Comparison of ENCODE assay signal across 8 cellular contexts in the genomic region with DNA sequence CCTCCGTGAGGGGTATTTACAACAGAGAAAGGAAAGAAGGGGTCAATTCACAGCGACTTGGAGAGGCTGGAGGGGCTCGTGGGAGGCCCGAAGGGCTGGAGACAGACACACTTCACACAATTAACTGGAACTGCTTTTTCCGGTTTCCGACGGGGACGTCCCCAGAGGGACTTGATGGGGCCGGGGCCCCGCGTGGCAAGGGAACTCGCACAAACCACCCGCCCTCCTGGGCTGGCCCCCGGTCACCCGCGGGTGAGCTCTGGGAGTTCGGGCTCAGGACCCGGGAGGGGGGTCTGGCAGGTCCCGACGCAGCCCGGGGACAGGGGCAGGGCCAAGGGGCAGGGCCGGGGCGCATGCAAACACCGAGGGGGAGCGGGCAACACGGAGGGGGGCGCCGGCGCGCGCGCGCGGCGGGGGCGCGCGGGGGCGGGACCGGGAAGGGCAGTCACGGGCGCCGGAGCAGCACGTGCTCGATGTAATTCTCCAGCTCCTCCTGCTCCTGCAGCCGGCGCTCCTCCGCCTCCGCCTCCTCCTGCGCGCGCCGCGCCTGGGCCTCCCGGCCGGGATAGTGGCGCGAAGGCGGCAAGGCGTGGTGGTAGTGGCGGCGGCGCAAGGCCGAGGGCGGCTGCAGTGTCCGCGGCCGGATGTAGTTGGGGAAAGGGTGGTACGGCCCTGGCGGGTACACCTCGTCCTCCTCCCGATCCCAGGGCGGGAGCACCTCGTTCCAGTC. TPM values are rescaled to one million over a fixed set of nuclear protein-coding genes. Genes with fewer than 3 reads are reported as not detected.
A peak's percentile ranks its signal among the peaks of the same experiment; 100 is the strongest.
DNase-seq lines count a peak whose midpoint lies in the region; ATAC-seq, FAIRE-seq and TF ChIP-seq lines count a peak whose summit lies in the region.

No MANE protein-coding gene starts in this region.

- H3K4me3 ChIP-seq in pancreas: peak overlapping the region in 2 of 4 donors; percentile 11 to 39

- DNase-seq in NCI-H1436 (lab: John Stamatoyannopoulos, UW) (peak; percentile 55), NCI-H1436 treated with DMSO at 0.1 percent for 48 hours (lab: John Stamatoyannopoulos, UW) (no peak), LoVo (ENCODE audit: low spot score) (peak; percentile 71), SW480 (ENCODE audit: low spot score) (peak; percentile 88), pancreas (peak in 3 of 6 donors; percentile 44 to 80 (median 70)), amniotic stem cell (lab: John Stamatoyannopoulos, UW) (no peak)

- TF ChIP-seq CTCF in pancreas (IDR thresholded peaks at IDR 0.05): no peak

- H3K36me3 ChIP-seq in pancreas: peaks cover 0 to 6% (median 0%) of the 10 kb centered on the region in 3 donors

- ATAC-seq in esophagus mucosa (peak; percentile 40), pancreas (peak in 3 of 4 donors; percentile 5 to 30 (median 8)), HG02840 (IDR thresholded peaks at IDR 0.05; ENCODE audit: low FRiP score, unreplicated experiment) (no peak)

- intact Hi-C loops in pancreas (cut with DNase I): no loop called here

- FAIRE-seq in pancreas (lab: Jason Lieb, UNC): no peak

- no peak overlapping the region for H3K27ac ChIP-seq in pancreas

- H3K27me3 ChIP-seq in pancreas: peaks cover 0 to 16% (median 0%) of the 10 kb centered on the region in 4 donors

- peaks cover 10 to 25% (median 20%) of the 10 kb centered on the region in 3 donors for H3K4me1 ChIP-seq in pancreas

- WGBS in pancreas, 2 donors: 6 to 7% methylated on average over 49 to 74 of the region's 74 CpGs

- H3K9me3 ChIP-seq in pancreas: no peaks in the 10 kb centered on the region

RNA-seq across cellular contexts. Expression of a gene that starts 2.7 kb away (rescaled TPM):
- not detected for total RNA-seq in esophagus mucosa
- 10 to 100 TPM in 3 of 6 donors, 1 to 10 TPM in 3; 1.3 to 38.0 (median 18.5) TPM for total RNA-seq in pancreas
- polyA plus RNA-seq in pancreas: 10 to 100 TPM; 15.7 to 82.7 TPM

RNA-seq across cellular contexts. Expression of a gene that starts 8.4 kb away (rescaled TPM):
- total RNA-seq in esophagus mucosa: 60.4 TPM
- 10 to 100 TPM; 12.0 to 23.1 (median 15.6) TPM for total RNA-seq in pancreas
- 10 to 100 TPM; 30.4 to 34.7 TPM for polyA plus RNA-seq in pancreas

RNA-seq across cellular contexts. Expression of a gene that starts 17.4 kb away (rescaled TPM):
- not detected for total RNA-seq in esophagus mucosa
- 1 to 10 TPM in 1 of 6 donors, under 1 TPM in 4, not detected in 1; 0.19 to 1.3 (median 0.43) TPM for total RNA-seq in pancreas
- polyA plus RNA-seq in pancreas: 1 to 10 TPM; 1.3 to 3.6 TPM

RNA-seq across cellular contexts. Expression of a gene that starts 35.8 kb away (rescaled TPM):
- total RNA-seq in esophagus mucosa (5.3 TPM), pancreas (10 to 100 TPM in 1 of 6 donors, 1 to 10 TPM in 4, under 1 TPM in 1; 0.98 to 14.5 (median 3.7) TPM)
- polyA plus RNA-seq in pancreas: 1 to 10 TPM; 1.9 to 5.2 TPM

RNA-seq across cellular contexts. Expression of a gene that starts 38.1 kb away (rescaled TPM):
- total RNA-seq in esophagus mucosa: not detected
- total RNA-seq in pancreas: not detected
- not detected for polyA plus RNA-seq in pancreas

Comparison
In these comparisons a context has a peak if more than half of its experiments do, and no peak if none do; other contexts are left out.
1. DNase-seq: peak in NCI-H1436 (single experiment), LoVo (single experiment) and SW480 (single experiment); none in NCI-H1436 treated with DMSO at 0.1 percent for 48 hours (single experiment) and amniotic stem cell (single experiment).